17 cellular contexts compared by ENCODE assay signal in genomic region chr7:84912018-84912417, GRCh38.
DNase-seq lines count a peak whose midpoint lies in the region; FAIRE-seq and TF ChIP-seq lines count a peak whose summit lies in the region.
"Had no signal": no experiment of that assay in that cellular context is flagged by ENCODE, and none has a peak within 500 bp of the region (broad histone marks: within the 10 kb centered on the region; RNA-seq: fewer than 3 reads in every experiment).

No MANE protein-coding gene starts in this region.

- TF ChIP-seq EP300 in esophagus muscularis mucosa (IDR thresholded peaks at IDR 0.05) = no peak

- H3K9me3 ChIP-seq in HUES6 (ENCODE audit: control insufficient read depth, insufficient read depth, low read depth, low read length) (no peaks in the 10 kb centered on the region), iPS-20b (ENCODE audit: insufficient read depth, low read depth, low read length) (no peaks in the 10 kb centered on the region), esophagus muscularis mucosa (no peaks in the 10 kb centered on the region)
- H3K9me3 ChIP-seq: BLaER1, Caco-2 had no signal

- H3K36me3 ChIP-seq in HUES6 (ENCODE audit: control insufficient read depth, insufficient read depth, low read length) (no peaks in the 10 kb centered on the region), iPS-20b (ENCODE audit: insufficient read depth, low read depth, low read length) (no peaks in the 10 kb centered on the region), esophagus muscularis mucosa (no peaks in the 10 kb centered on the region)
- H3K36me3 ChIP-seq: BLaER1 had no signal

- H3K4me3 ChIP-seq in HUES6 (ENCODE audit: low read depth, low read length) (no peak overlapping the region), iPS-20b (ENCODE audit: low read length) (0 out of 2 replicates have a peak overlapping the region, but pooled peaks have one; percentile 8), esophagus muscularis mucosa (no peak overlapping the region)
- H3K4me3 ChIP-seq: BLaER1 had no signal

- DNase-seq in RPMI8226 = no peak
- no peak for DNase-seq in esophagus muscularis mucosa (ENCODE audit: extremely low spot score)
- DNase-seq in DMS114 treated with DMSO at 0.1 percent for 48 hours (lab: John Stamatoyannopoulos, UW; ENCODE audit: unreplicated experiment) = no peak
- DNase-seq in occipital lobe (lab: John Stamatoyannopoulos, UW) = no peak
- DNase-seq: AML-193; Caco-2; CD8-positive, alpha-beta memory T cell; DMS 273 treated with DMSO at 0.1 percent for 48 hours; DMS79 had no signal

- H3K9ac ChIP-seq in HUES6 (ENCODE audit: low read length) = no peak overlapping the region
- H3K9ac ChIP-seq in iPS-20b (ENCODE audit: low read depth, low read length) = peak overlapping the region; percentile 23; the same call in 1 of the 2 replicates
- H3K9ac ChIP-seq: BLaER1 had no signal

- H3K27me3 ChIP-seq in HUES6 (ENCODE audit: control insufficient read depth, insufficient read depth, low read length) (no peaks in the 10 kb centered on the region), iPS-20b (ENCODE audit: insufficient read depth, low read length) (no peaks in the 10 kb centered on the region), esophagus muscularis mucosa (no peaks in the 10 kb centered on the region)
- H3K27me3 ChIP-seq: BLaER1 had no signal

- FAIRE-seq in A204.1 (lab: Jason Lieb, UNC) = peak; percentile 87
- FAIRE-seq in colon (lab: Jason Lieb, UNC) = peak; percentile 28
- FAIRE-seq: GM12891, HepG2 had no signal

- H3K27ac ChIP-seq in HUES6 (ENCODE audit: low read depth, low read length) (peak overlapping the region; percentile 96), iPS-20b (ENCODE audit: low read length) (peak overlapping the region; percentile 84), esophagus muscularis mucosa (replicated peaks in 1 of 4) (no peak overlapping the region)
- H3K27ac ChIP-seq: 22Rv1, BLaER1 had no signal

- TF ChIP-seq CTCF in esophagus muscularis mucosa (IDR thresholded peaks at IDR 0.05) = no peak

- TF ChIP-seq POLR2A in esophagus muscularis mucosa (IDR thresholded peaks at IDR 0.05; ENCODE audit: low read depth) = no peak

- intact Hi-C loops in esophagus muscularis mucosa (cut with DNase I) = no loop called here

- peaks cover 33% of the 10 kb centered on the region for H3K4me1 ChIP-seq in HUES6 (ENCODE audit: control insufficient read depth, insufficient read depth, low read length)
- peaks cover 31% of the 10 kb centered on the region; the same call in 1 of the 2 replicates for H3K4me1 ChIP-seq in iPS-20b (ENCODE audit: insufficient read depth, low read length)
- H3K4me1 ChIP-seq in esophagus muscularis mucosa = peaks cover 0 to 32% (median 27%) of the 10 kb centered on the region in 4 donors

Comparison
In these comparisons a context has a peak if more than half of its experiments do, and no peak if none do; other contexts are left out.
1. H3K27ac ChIP-seq: peak in HUES6 (single experiment) and iPS-20b (single experiment); none in esophagus muscularis mucosa (0 of 4).